8 cellular contexts compared by ENCODE assay signal in genomic region chr1:20212685-20213331, GRCh38. TPM values are rescaled to one million over a fixed set of nuclear protein-coding genes. Genes with fewer than 3 reads are reported as not detected.
DNase-seq lines count a peak whose midpoint lies in the region; ATAC-seq, FAIRE-seq and TF ChIP-seq lines count a peak whose summit lies in the region.

No MANE protein-coding gene starts in this region.

- H3K79me2 ChIP-seq in GM23248 (ENCODE audit: insufficient read depth), result no peaks in the 10 kb centered on the region
- no peaks in the 10 kb centered on the region for H3K79me2 ChIP-seq in keratinocyte (ENCODE audit: control insufficient read depth, insufficient read depth, low read length)

- CTCF ChIA-PET in activated B cell treated with CpG ODN at 0.5 μM for 24 hours (lab: Charles Lee), result interaction anchor here (0.6 to 6.6 kb wide), 11 partner anchors 50 to 1115 kb away, joined by 3 to 56 read pairs (median 3); no protein-coding TSS in a partner anchor

- peak; percentile 88 for DNase-seq in ACHN
- DNase-seq in GM23248, result peak; percentile 81
- DNase-seq in NCI-H2196 (lab: John Stamatoyannopoulos, UW; ENCODE audit: unreplicated experiment), result peak; percentile 93
- DNase-seq in activated B cell treated with CpG ODN at 0.5 μM for 24 hours, result peak; percentile 58
- DNase-seq in cardiac fibroblast (ENCODE audit: low read depth in 2 of 2), result peak; percentile 63 to 64
- DNase-seq in keratinocyte (ENCODE audit: low read depth, low spot score), result no peak
- peak; percentile 43 for DNase-seq in stimulated activated CD4-positive, alpha-beta T cell treated with anti-CD3 and anti-CD28 coated beads, Interleukin-4, amount 100 ng/mL, for 1 hour

- peaks cover 5% of the 10 kb centered on the region for H3K9me3 Mint-ChIP-seq in activated B cell treated with CpG ODN at 0.5 μM for 24 hours

- H3K4me2 ChIP-seq in GM23248 (ENCODE audit: unreplicated experiment), result peak overlapping the region; percentile 67
- H3K4me2 ChIP-seq in keratinocyte (ENCODE audit: control insufficient read depth, extremely low read depth, insufficient read depth, low read depth, low read length), result peak overlapping the region; percentile 63

- H3K27me3 ChIP-seq in GM23248 (replicated peaks; ENCODE audit: insufficient read depth), result peaks cover 16% of the 10 kb centered on the region
- no peaks in the 10 kb centered on the region for H3K27me3 ChIP-seq in keratinocyte (ENCODE audit: control insufficient read depth, extremely low read depth, insufficient read depth, low read length)

- no peaks in the 10 kb centered on the region for H3K9me2 ChIP-seq in GM23248 (ENCODE audit: insufficient read depth)

- peaks cover 23% of the 10 kb centered on the region for H3K27me3 Mint-ChIP-seq in activated B cell treated with CpG ODN at 0.5 μM for 24 hours

- no peaks in the 10 kb centered on the region for H3K36me3 Mint-ChIP-seq in activated B cell treated with CpG ODN at 0.5 μM for 24 hours (ENCODE audit: low read depth)

- intact Hi-C loops in activated B cell treated with CpG ODN at 0.5 μM for 24 hours (cut with micrococcal nuclease), result loop anchor here (1.0 to 10.0 kb wide), 4 partner anchors 217 to 982 kb away; no protein-coding TSS in a partner anchor

- H3K27ac ChIP-seq in GM23248 (no peak overlapping the region), keratinocyte (ENCODE audit: control insufficient read depth, insufficient read depth, low read length) (no peak overlapping the region)

- POLR2A ChIA-PET in activated B cell treated with CpG ODN at 0.5 μM for 24 hours (lab: Charles Lee), result interaction anchor here (0.7 kb wide), 2 partner anchors 10 to 96 kb away, joined by 6 to 8 read pairs; no protein-coding TSS in a partner anchor

- H3K4me3 Mint-ChIP-seq in activated B cell treated with CpG ODN at 0.5 μM for 24 hours, result peak overlapping the region; percentile 7

- H2AFZ ChIP-seq in GM23248 (peak overlapping the region; percentile 60), keratinocyte (ENCODE audit: control insufficient read depth, low read length) (no peak overlapping the region)

- no peaks in the 10 kb centered on the region for H3K9me1 ChIP-seq in keratinocyte (ENCODE audit: control insufficient read depth, extremely low read depth, insufficient read depth, low read length)

- H3F3A ChIP-seq in GM23248 (ENCODE audit: insufficient read depth), result peaks cover 11% of the 10 kb centered on the region

- in situ Hi-C loops in ACHN (cut with HindIII; ENCODE audit: low pct_ligation_motif_present, low pct_unique_long_range_greater_than_20kb, low sequenced_read_pairs), result no loop called here
- in situ Hi-C loops in GM23248 (cut with MboI), result loop anchor here (5.0 kb wide), 1 partner anchor 279 kb away; no protein-coding TSS in a partner anchor

- H3K27ac Mint-ChIP-seq in activated B cell treated with CpG ODN at 0.5 μM for 24 hours, result no peak overlapping the region

- peak; percentile 61 for TF ChIP-seq CTCF in activated B cell treated with CpG ODN at 0.5 μM for 24 hours (IDR thresholded peaks at IDR 0.05)
- peak; percentile 81 for TF ChIP-seq CTCF in cardiac fibroblast (IDR thresholded peaks at IDR 0.05; ENCODE audit: low read depth, low read length)
- TF ChIP-seq CTCF in keratinocyte (optimal IDR thresholded peaks at IDR 0.05 in 1 of 3, IDR thresholded peaks at IDR 0.05 in 1 of 3, conservative IDR thresholded peaks at IDR 0.05 in 1 of 3; ENCODE audit: extremely low read depth in 1 of 3, insufficient read depth in 2 of 3, low read length in 3 of 3), result peak; percentile 43 to 85 (median 69)

- H3K9ac ChIP-seq in GM23248 (no peak overlapping the region), keratinocyte (ENCODE audit: control insufficient read depth, extremely low read depth, insufficient read depth, low read length) (peak overlapping the region; percentile 13)

- peaks cover 22% of the 10 kb centered on the region for H3K4me1 ChIP-seq in GM23248 (ENCODE audit: insufficient read depth)
- peaks cover 26% of the 10 kb centered on the region for H3K4me1 ChIP-seq in keratinocyte (ENCODE audit: control insufficient read depth, extremely low read depth, insufficient read depth, low read length)

- H3K4me1 Mint-ChIP-seq in activated B cell treated with CpG ODN at 0.5 μM for 24 hours, result peaks cover 14% of the 10 kb centered on the region

- H3K9me3 ChIP-seq in GM23248 (ENCODE audit: low read depth), result no peaks in the 10 kb centered on the region
- no peaks in the 10 kb centered on the region for H3K9me3 ChIP-seq in keratinocyte (ENCODE audit: control insufficient read depth, low read depth, low read length)

- H3K4me3 ChIP-seq in GM23248 (no peak overlapping the region), cardiac fibroblast (replicated peaks in 1 of 2; ENCODE audit: low read depth in 2 of 2, low read length in 2 of 2) (no peak overlapping the region), keratinocyte (ENCODE audit: control insufficient read depth in 2 of 3, extremely low read depth in 1 of 3, insufficient read depth in 2 of 3, low read depth in 1 of 3, low read length in 3 of 3) (no peak overlapping the region)

- peak; percentile 59 for FAIRE-seq in keratinocyte (lab: Jason Lieb, UNC)

- no peaks in the 10 kb centered on the region for H3K36me3 ChIP-seq in GM23248 (ENCODE audit: low read depth)
- no peaks in the 10 kb centered on the region for H3K36me3 ChIP-seq in keratinocyte (ENCODE audit: control insufficient read depth in 2 of 2, extremely low read depth in 1 of 2, insufficient read depth in 2 of 2, low read length in 2 of 2)

- no peaks in the 10 kb centered on the region for H4K20me1 ChIP-seq in GM23248 (ENCODE audit: insufficient read depth)
- H4K20me1 ChIP-seq in keratinocyte (ENCODE audit: control insufficient read depth, extremely low read depth, insufficient read depth, low read length), result no peaks in the 10 kb centered on the region

- ATAC-seq in activated B cell treated with CpG ODN at 0.5 μM for 24 hours (ENCODE audit: low read depth) (peak; percentile 91), HG03175 (IDR thresholded peaks at IDR 0.05; ENCODE audit: unreplicated experiment) (no peak)

- WGBS in GM23248 (ENCODE audit: low coverage in 1 of 2, low lambda C conversion rate in 2 of 2, missing lambda C conversion rate in 2 of 2), 2 experiments, result 10% methylated on average over 21 of the region's 21 CpGs

- dilution Hi-C loops in keratinocyte (cut with MboI; ENCODE audit: extremely low pct_ligation_motif_present, low sequenced_read_pairs), result no loop called here

RNA-seq across cellular contexts. Expression of gene PLA2G2C, which starts 26.5 kb away (rescaled TPM):
- total RNA-seq in GM23248 (2014; rRNA removed; shearing (Covaris generic)), result not detected in 2 replicates
- polyA plus RNA-seq in GM23248 (2016; fragmentation: Nextera tagmentation; extraction: Ambion mirVana), result not detected in 2 replicates
- not detected in 2 replicates for total RNA-seq in activated B cell treated with CpG ODN at 0.5 μM for 24 hours
- polyA plus RNA-seq in keratinocyte, result not detected in 3 replicates
- not detected for polyA plus RNA-seq in keratinocyte (2011; ENCODE audit: low read depth)
- not detected in 2 replicates for polyA plus RNA-seq in keratinocyte (2011; cell fraction: cytosol; rRNA removed)
- polyA plus RNA-seq in keratinocyte (2011; cell fraction: nucleus; rRNA removed), result not detected in 2 replicates
- polyA plus RNA-seq in keratinocyte (2012; ENCODE audit: low replicate concordance), result not detected in 2 replicates
- not detected in 3 replicates for polyA minus RNA-seq in keratinocyte
- not detected for polyA minus RNA-seq in keratinocyte (2011; cell fraction: cytosol; rRNA and poly(A)+ RNA removed)
- not detected in 2 replicates for polyA minus RNA-seq in keratinocyte (2011; cell fraction: nucleus; rRNA and poly(A)+ RNA removed)

RNA-seq across cellular contexts. Expression of gene UBXN10, which starts 26.9 kb away (rescaled TPM):
- 0.11 TPM in 1 of 2 replicates, not detected in the other for total RNA-seq in GM23248 (2014; rRNA removed; shearing (Covaris generic))
- polyA plus RNA-seq in GM23248 (2016; fragmentation: Nextera tagmentation; extraction: Ambion mirVana), result not detected in 2 replicates
- total RNA-seq in activated B cell treated with CpG ODN at 0.5 μM for 24 hours, result 0.04 and 0.05 TPM in 2 replicates
- polyA plus RNA-seq in keratinocyte, result 0.03 to 0.06 TPM (median 0.05 TPM) in 3 replicates
- polyA plus RNA-seq in keratinocyte (2011; ENCODE audit: low read depth), result not detected
- 0.02 and 0.03 TPM in 2 replicates for polyA plus RNA-seq in keratinocyte (2011; cell fraction: cytosol; rRNA removed)
- 0.03 and 0.05 TPM in 2 replicates for polyA plus RNA-seq in keratinocyte (2011; cell fraction: nucleus; rRNA removed)
- 0.06 TPM in 1 of 2 replicates, not detected in the other for polyA plus RNA-seq in keratinocyte (2012; ENCODE audit: low replicate concordance)
- polyA minus RNA-seq in keratinocyte, result 0.06 to 0.10 TPM (median 0.07 TPM) in 3 replicates
- polyA minus RNA-seq in keratinocyte (2011; cell fraction: cytosol; rRNA and poly(A)+ RNA removed), result not detected
- 0.11 TPM in 1 of 2 replicates, not detected in the other for polyA minus RNA-seq in keratinocyte (2011; cell fraction: nucleus; rRNA and poly(A)+ RNA removed)
